8 cellular contexts compared by ENCODE assay signal in genomic region chr9:4048441-4048840, GRCh38.
DNase-seq lines count a peak whose midpoint lies in the region; ATAC-seq and TF ChIP-seq lines count a peak whose summit lies in the region.

No MANE protein-coding gene starts in this region.

- in situ Hi-C loops in G401 (cut with HindIII; ENCODE audit: low sequenced_read_pairs): no loop called here

- CTCF ChIA-PET in HEK293T (lab: Yijun Ruan, JAX): no interaction called here

- H3K4me1 ChIP-seq in Loucy (ENCODE audit: insufficient read depth, low read length, poor library complexity, severe bottlenecking): no peaks in the 10 kb centered on the region
- no peaks in the 10 kb centered on the region for H3K4me1 ChIP-seq in mucosa of descending colon (ENCODE audit: low read depth)

- DNase-seq in G401 (ENCODE audit: low spot score): peak; percentile 23
- DNase-seq in dermis blood vessel endothelial cell: peak; percentile 33
- DNase-seq in mucosa of descending colon: peak in 1 of 3 donors; percentile 21
- no peak for DNase-seq in HEK293T (ENCODE audit: extremely low spot score)
- DNase-seq in DMS79 treated with DMSO at 0.1 percent for 48 hours (lab: John Stamatoyannopoulos, UW): no peak

- peak; percentile 75 for TF ChIP-seq CTCF in Loucy (conservative IDR thresholded peaks at IDR 0.05; ENCODE audit: low read length)
- no peak for TF ChIP-seq CTCF in mucosa of descending colon (IDR thresholded peaks at IDR 0.05)

- H3K79me2 ChIP-seq in Loucy (ENCODE audit: insufficient read depth, low read length): no peaks in the 10 kb centered on the region

- H3K4me3 ChIP-seq in Loucy (ENCODE audit: low read length, poor library complexity, severe bottlenecking): no peak overlapping the region
- H3K4me3 ChIP-seq in mucosa of descending colon: no peak overlapping the region

- H3K9ac ChIP-seq in Loucy (ENCODE audit: low read depth, low read length, poor library complexity, severe bottlenecking): no peak overlapping the region

- no peaks in the 10 kb centered on the region for H3K27me3 ChIP-seq in Loucy (ENCODE audit: insufficient read depth, low read length, poor library complexity, severe bottlenecking)

- no peaks in the 10 kb centered on the region for H3K9me3 ChIP-seq in Loucy (ENCODE audit: insufficient read depth, low read depth, low read length)
- H3K9me3 ChIP-seq in mucosa of descending colon: no peaks in the 10 kb centered on the region

- H2AFZ ChIP-seq in Loucy (ENCODE audit: low read length): peak overlapping the region; percentile 70

- intact Hi-C loops in mucosa of descending colon (cut with DNase I, micrococcal nuclease): no loop called here

- no peaks in the 10 kb centered on the region for H3F3A ChIP-seq in Loucy (ENCODE audit: low read depth)

- H3K36me3 ChIP-seq in Loucy (ENCODE audit: insufficient read depth, low read length): no peaks in the 10 kb centered on the region
- no peaks in the 10 kb centered on the region for H3K36me3 ChIP-seq in mucosa of descending colon (ENCODE audit: low read depth)

- POLR2A ChIA-PET in HEK293T (lab: Yijun Ruan, JAX): no interaction called here

- peak overlapping the region; percentile 29 for H3K4me2 ChIP-seq in Loucy (ENCODE audit: low read depth, low read length, poor library complexity, severe bottlenecking)

- no peaks in the 10 kb centered on the region for H3K9me2 ChIP-seq in Loucy (replicated peaks; ENCODE audit: low read depth, low read length)

- ATAC-seq in mucosa of descending colon (peak; percentile 27), HG02759 (IDR thresholded peaks at IDR 0.05; ENCODE audit: unreplicated experiment) (no peak), GM19328 (IDR thresholded peaks at IDR 0.05; ENCODE audit: unreplicated experiment) (no peak)

- no peaks in the 10 kb centered on the region for H4K20me1 ChIP-seq in Loucy (ENCODE audit: insufficient read depth, low read length, poor library complexity, severe bottlenecking)

TF ChIP-seq in HEK293T, 16 proteins besides CTCF, POLR2A, EP300 and RAD21:
- TF ChIP-seq ARNT (IDR thresholded peaks at IDR 0.05) (no peak), L3MBTL2 (conservative IDR thresholded peaks at IDR 0.05) (no peak), SUZ12 (IDR thresholded peaks at IDR 0.05) (no peak), SP1 (IDR thresholded peaks at IDR 0.05) (no peak), PKNOX1 (IDR thresholded peaks at IDR 0.05) (no peak), HDGF (IDR thresholded peaks at IDR 0.05; ENCODE audit: borderline replicate concordance) (no peak), BHLHE40 (IDR thresholded peaks at IDR 0.05; ENCODE audit: borderline replicate concordance) (no peak), FOXK2 (IDR thresholded peaks at IDR 0.05) (no peak), CTBP1 (IDR thresholded peaks at IDR 0.05; ENCODE audit: borderline replicate concordance) (no peak), NFRKB (IDR thresholded peaks at IDR 0.05) (no peak), TARDBP (IDR thresholded peaks at IDR 0.05) (no peak), LEF1 (IDR thresholded peaks at IDR 0.05; ENCODE audit: borderline replicate concordance) (no peak), FOXM1 (IDR thresholded peaks at IDR 0.05; ENCODE audit: borderline replicate concordance) (no peak), ZNF384 (IDR thresholded peaks at IDR 0.05) (no peak), FOXA1 (IDR thresholded peaks at IDR 0.05) (no peak), ELF4 (IDR thresholded peaks at IDR 0.05) (no peak)

Comparison
In these comparisons a context has a peak if more than half of its experiments do, and no peak if none do; other contexts are left out.
1. DNase-seq: peak in G401 (single experiment) and dermis blood vessel endothelial cell (single experiment); none in HEK293T (single experiment) and DMS79 treated with DMSO at 0.1 percent for 48 hours (single experiment).